In genomic region chr22:19715286-19715939, GRCh38 we compare ENCODE assay signal across 10 cellular contexts. TPM values are rescaled to one million over a fixed set of nuclear protein-coding genes. Genes with fewer than 3 reads are reported as not detected.
DNase-seq lines count a peak whose midpoint lies in the region; ATAC-seq and TF ChIP-seq lines count a peak whose summit lies in the region.
"Had no signal": no experiment of that assay in that cellular context is flagged by ENCODE, and none has a peak within 500 bp of the region (broad histone marks: within the 10 kb centered on the region; RNA-seq: fewer than 3 reads in every experiment).

No MANE protein-coding gene starts in this region.

- no peaks in the 10 kb centered on the region for H3K36me3 Mint-ChIP-seq in natural killer cell

- no peak overlapping the region for H4K91ac ChIP-seq in mesenchymal stem cell (ENCODE audit: low read length)

- H3K18ac ChIP-seq in mesenchymal stem cell (ENCODE audit: low read depth in 1 of 2, low read length in 2 of 2) = no peak overlapping the region

- DNase-seq in AG04449 (ENCODE audit: low read depth, low spot score) = no peak
- DNase-seq in LNCaP clone FGC (ENCODE audit: low read depth) = no peak
- DNase-seq in dorsolateral prefrontal cortex = no peak
- DNase-seq in natural killer cell = no peak
- DNase-seq in mesenchymal stem cell = no peak
- DNase-seq in SJCRH30 = no peak
- DNase-seq: NCI-H146; stimulated activated CD4-positive, alpha-beta T cell treated with anti-CD3 and anti-CD28 coated beads, Interleukin-4, amount 100 ng/mL, for 4 hours had no signal

- no peak overlapping the region for H3K14ac ChIP-seq in mesenchymal stem cell (ENCODE audit: low read length in 2 of 2)

- H3K4me3 ChIP-seq in AG04449 (ENCODE audit: low read depth, low read length) (peak overlapping the region; percentile 61), LNCaP clone FGC (ENCODE audit: low read depth, low read length) (peak overlapping the region; percentile 72), dorsolateral prefrontal cortex (peak overlapping the region; percentile 45 to 82 (median 67)), mesenchymal stem cell (ENCODE audit: insufficient read depth in 1 of 2, low read depth in 1 of 2, low read length in 2 of 2) (no peak overlapping the region), SJCRH30 (no peak overlapping the region; the same call in 1 of the 2 replicates)

- H2BK15ac ChIP-seq in mesenchymal stem cell (ENCODE audit: low read depth, poor library complexity, severe bottlenecking) = no peak overlapping the region

- ATAC-seq in natural killer cell (no peak), GM21576 (IDR thresholded peaks at IDR 0.05; ENCODE audit: unreplicated experiment) (no peak), GM19455 (IDR thresholded peaks at IDR 0.05; ENCODE audit: unreplicated experiment) (no peak)

- TF ChIP-seq CTCF in AG04449 (IDR thresholded peaks at IDR 0.05; ENCODE audit: insufficient read depth, low read length, missing control alignments) = no peak
- no peak for TF ChIP-seq CTCF in LNCaP clone FGC (IDR thresholded peaks at IDR 0.05; ENCODE audit: control insufficient read depth, extremely low read depth, insufficient read depth)
- no peak for TF ChIP-seq CTCF in dorsolateral prefrontal cortex (IDR thresholded peaks at IDR 0.05 in 54 of 56, conservative IDR thresholded peaks at IDR 0.05 in 2 of 56; ENCODE audit: low read depth in 1 of 56, partially characterized antibody in 56 of 56)
- no peak for TF ChIP-seq CTCF in natural killer cell (IDR thresholded peaks at IDR 0.05)

- H3K9ac ChIP-seq in mesenchymal stem cell (ENCODE audit: low read length) = no peak overlapping the region

- H2BK5ac ChIP-seq in mesenchymal stem cell (ENCODE audit: low read depth, low read length, poor library complexity, severe bottlenecking) = no peak overlapping the region

- intact Hi-C loops in dorsolateral prefrontal cortex (cut with DNase I) = loop anchor here (5.0 to 10.0 kb wide), 3 partner anchors 33 to 241 kb away; partner anchors contain the start of genes CDC45 (in 1 of the 2) and UFD1 (in 1 of the 2)
- intact Hi-C loops in natural killer cell (cut with micrococcal nuclease) = loop anchor here (5.0 kb wide), 1 partner anchor 38 kb away; no protein-coding TSS in a partner anchor

- CTCF ChIA-PET in AG04449 (lab: Yijun Ruan, JAX) = interaction anchor here (1.1 to 4.2 kb wide), 4 partner anchors 15 to 571 kb away, joined by 3 to 45 read pairs (median 9); partner anchors contain the start of gene ESS2

- peaks cover 13 to 32% of the 10 kb centered on the region in 2 donors for H3K27me3 Mint-ChIP-seq in natural killer cell (ENCODE audit: low read depth in 2 of 2)

- H3K4me2 ChIP-seq in mesenchymal stem cell (ENCODE audit: low read length, poor library complexity, severe bottlenecking) = no peak overlapping the region

- no peak overlapping the region for H3K4ac ChIP-seq in mesenchymal stem cell (ENCODE audit: low read depth in 1 of 2, low read length in 2 of 2)

- H3K27ac Mint-ChIP-seq in natural killer cell = no peak overlapping the region

- H3K79me1 ChIP-seq in mesenchymal stem cell (replicated peaks; ENCODE audit: low read length, poor library complexity, severe bottlenecking) = peaks cover 4% of the 10 kb centered on the region

- no peak overlapping the region for H4K8ac ChIP-seq in mesenchymal stem cell (ENCODE audit: low read length)

- H3K36me3 ChIP-seq in mesenchymal stem cell (ENCODE audit: control insufficient read depth in 1 of 2, insufficient read depth in 2 of 2, low read depth in 1 of 2, low read length in 2 of 2) = peaks cover 0 to 14% of the 10 kb centered on the region in 2 experiments
- H3K36me3 ChIP-seq in SJCRH30 = no peaks in the 10 kb centered on the region

- no peak overlapping the region for H2AK5ac ChIP-seq in mesenchymal stem cell (ENCODE audit: low read length, severe bottlenecking)

- H2AFZ ChIP-seq in mesenchymal stem cell (ENCODE audit: low read depth, low read length) = no peak overlapping the region

- H3K27ac ChIP-seq in dorsolateral prefrontal cortex (peak overlapping the region in 31 of 59 donors; percentile 1 to 85 (median 73)), mesenchymal stem cell (ENCODE audit: low read length, poor library complexity, severe bottlenecking) (no peak overlapping the region), SJCRH30 (no peak overlapping the region)

- H3K4me1 ChIP-seq in mesenchymal stem cell (ENCODE audit: control insufficient read depth, insufficient read depth, low read depth, low read length) = peaks cover 29% of the 10 kb centered on the region
- H3K4me1 ChIP-seq in SJCRH30 = 0 out of 2 replicates have a peak, but pooled peaks cover 3% of the 10 kb centered on the region

- H3K9me3 ChIP-seq in mesenchymal stem cell (ENCODE audit: control insufficient read depth, low read length) (no peaks in the 10 kb centered on the region), SJCRH30 (replicated peaks) (no peaks in the 10 kb centered on the region)

- POLR2A ChIA-PET in AG04449 (lab: Yijun Ruan, JAX) = no interaction called here

- peaks cover 0 to 8% of the 10 kb centered on the region in 2 donors for H3K4me1 Mint-ChIP-seq in natural killer cell

- H3K23ac ChIP-seq in mesenchymal stem cell (ENCODE audit: low read length in 2 of 2) = no peak overlapping the region

- no peaks in the 10 kb centered on the region for H3K9me3 Mint-ChIP-seq in natural killer cell

- WGBS in mesenchymal stem cell = 80% methylated on average over 4 of the region's 4 CpGs

- H2BK12ac ChIP-seq in mesenchymal stem cell (ENCODE audit: low read length in 2 of 2) = no peak overlapping the region

- H2BK120ac ChIP-seq in mesenchymal stem cell (ENCODE audit: low read depth, low read length) = no peak overlapping the region

- peaks cover 0 to 5% (median 0%) of the 10 kb centered on the region in 45 donors for H3K27me3 ChIP-seq in dorsolateral prefrontal cortex
- peaks cover 30 to 39% of the 10 kb centered on the region in 2 experiments for H3K27me3 ChIP-seq in mesenchymal stem cell (ENCODE audit: control insufficient read depth in 1 of 2, insufficient read depth in 1 of 2, low read length in 2 of 2)
- H3K27me3 ChIP-seq in SJCRH30 = peaks cover 11% of the 10 kb centered on the region; the same call in 1 of the 2 replicates

- peak overlapping the region; percentile 37 for H3K4me3 Mint-ChIP-seq in natural killer cell

RNA-seq across cellular contexts. Expression of gene SEPTIN5, which starts 1.1 kb away (rescaled TPM):
- total RNA-seq in dorsolateral prefrontal cortex (100 to 1,000 TPM in 119 of 120 experiments, 10 to 100 TPM in 1; 92.1 to 538 (median 349) TPM), natural killer cell (1 to 10 TPM in 2 of 3 donors, under 1 TPM in 1; 0.52 to 4.5 (median 1.9) TPM)
- polyA plus RNA-seq in mesenchymal stem cell (2013, experiment 1 of 2) = 5.7 TPM
- polyA plus RNA-seq in mesenchymal stem cell (2013, experiment 2 of 2) = 6.2 TPM
- total RNA-seq in SJCRH30 (2014; rRNA removed; shearing (Covaris generic)) = 11.2 and 11.9 TPM in 2 replicates

RNA-seq across cellular contexts. Expression of gene GP1BB, which starts 7.9 kb away (rescaled TPM):
- total RNA-seq in dorsolateral prefrontal cortex (10 to 100 TPM in 55 of 120 experiments, 1 to 10 TPM in 28, under 1 TPM in 1, not detected in 36; 0.95 to 53.7 (median 14.7) TPM), natural killer cell (1 to 10 TPM in 2 of 3 donors, under 1 TPM in 1; 0.39 to 7.8 (median 4.2) TPM)
- 1.0 TPM for polyA plus RNA-seq in mesenchymal stem cell (2013, experiment 1 of 2)
- polyA plus RNA-seq in mesenchymal stem cell (2013, experiment 2 of 2) = 1.2 TPM
- total RNA-seq in SJCRH30 (2014; rRNA removed; shearing (Covaris generic)) = 2.5 and 4.4 TPM in 2 replicates

RNA-seq across cellular contexts. Expression of gene TBX1, which starts 45.2 kb away (rescaled TPM):
- total RNA-seq in dorsolateral prefrontal cortex (1 to 10 TPM in 44 of 120 experiments, under 1 TPM in 62, not detected in 14; 0.24 to 3.0 (median 0.91) TPM), natural killer cell (1 to 10 TPM; 2.0 to 4.6 (median 3.2) TPM)
- 2.4 TPM for polyA plus RNA-seq in mesenchymal stem cell (2013, experiment 1 of 2)
- 2.5 TPM for polyA plus RNA-seq in mesenchymal stem cell (2013, experiment 2 of 2)
- total RNA-seq in SJCRH30 (2014; rRNA removed; shearing (Covaris generic)) = 11.8 and 11.9 TPM in 2 replicates

Comparison
In these comparisons a context has a peak if more than half of its experiments do, and no peak if none do; other contexts are left out.
1. H3K4me3 ChIP-seq: peak in AG04449 (single experiment), LNCaP clone FGC (single experiment) and dorsolateral prefrontal cortex (59 of 59); none in mesenchymal stem cell (0 of 2) and SJCRH30 (single experiment).
2. H3K27ac ChIP-seq: peak in dorsolateral prefrontal cortex (31 of 59); none in mesenchymal stem cell (single experiment) and SJCRH30 (single experiment).